2 cellular contexts compared by ENCODE assay signal in genomic region chr9:137028281-137029057, GRCh38.
TF ChIP-seq lines count a peak whose summit lies in the region.

No MANE protein-coding gene starts in this region.

TF ChIP-seq in Ishikawa, 13 proteins besides CTCF, POLR2A, EP300 and RAD21:
- TF ChIP-seq REST (IDR thresholded peaks at IDR 0.05; ENCODE audit: low read depth) (no peak), CREB1 (IDR thresholded peaks at IDR 0.05; ENCODE audit: low read depth) (no peak), NFIC (IDR thresholded peaks at IDR 0.05) (0 out of 2 replicates have a peak, but pooled peaks have one; percentile 31), ZBTB7A (IDR thresholded peaks at IDR 0.05; ENCODE audit: low read depth) (peak; percentile 53; the same call in 1 of the 2 replicates), MAX (IDR thresholded peaks at IDR 0.05) (peak; percentile 55; the same call in 1 of the 2 replicates), TCF12 (IDR thresholded peaks at IDR 0.05; ENCODE audit: low read depth) (peak; percentile 50; the same call in 1 of the 2 replicates), EGR1 (IDR thresholded peaks at IDR 0.05) (peak; percentile 86)

TF ChIP-seq in SK-N-SH, 30 proteins besides CTCF, POLR2A, EP300 and RAD21 (continued from another document):
- TF ChIP-seq IRF3 (IDR thresholded peaks at IDR 0.05; ENCODE audit: low read depth, low read length): no peak
- TF ChIP-seq CHD2 (IDR thresholded peaks at IDR 0.05; ENCODE audit: low read length, partially characterized antibody): no peak
- no peak for TF ChIP-seq GABPA (IDR thresholded peaks at IDR 0.05; ENCODE audit: low read depth)
- no peak for TF ChIP-seq REST (IDR thresholded peaks at IDR 0.05; ENCODE audit: low read depth, low read length)
- no peak for TF ChIP-seq MAX (IDR thresholded peaks at IDR 0.05; ENCODE audit: low read depth)
- no peak for TF ChIP-seq SIN3A (IDR thresholded peaks at IDR 0.05; ENCODE audit: borderline replicate concordance, low read depth, low read length)
- no peak for TF ChIP-seq GATA2 (CRISPR knock-in tag; IDR thresholded peaks at IDR 0.05)
- no peak for TF ChIP-seq RFX5 (IDR thresholded peaks at IDR 0.05; ENCODE audit: low read length)
